Comparison of ENCODE assay signal across 1 cellular context in the genomic region with DNA sequence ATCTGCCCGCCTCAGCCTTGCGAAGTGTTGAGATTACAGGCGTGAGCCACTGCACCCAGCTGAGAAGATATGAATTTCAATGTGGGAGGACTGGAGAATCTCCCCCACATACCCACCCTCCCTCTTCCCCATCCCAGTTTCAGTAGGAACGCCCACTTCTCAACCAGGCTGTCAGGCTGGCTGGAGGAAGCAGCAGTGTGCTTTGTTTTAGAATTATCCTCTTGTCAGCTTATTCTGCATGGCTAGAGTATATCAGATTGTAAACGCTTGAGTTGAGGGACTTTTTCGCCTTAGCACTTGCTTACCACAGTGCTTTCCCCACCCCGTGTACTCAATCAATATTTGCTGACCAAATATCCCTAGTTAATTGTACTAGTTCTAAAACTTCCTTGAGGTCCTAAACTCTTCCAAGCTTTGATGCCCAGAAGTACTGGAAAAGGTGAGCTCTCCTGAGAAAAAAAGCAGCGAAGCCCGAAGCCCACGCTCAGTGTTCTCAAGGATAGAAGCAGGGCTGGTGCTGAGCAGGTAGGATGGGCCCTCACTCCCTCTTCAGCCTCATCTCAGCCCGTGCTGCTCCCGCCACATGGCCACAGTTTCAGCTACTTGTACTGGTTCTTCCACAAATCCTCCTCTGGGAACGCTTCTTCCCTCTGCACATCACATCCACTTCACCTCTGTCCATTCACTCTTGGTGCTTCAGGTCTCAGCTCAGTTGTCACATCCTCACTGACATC.
TF ChIP-seq lines count a peak whose summit lies in the region.

No MANE protein-coding gene starts in this region.

TF ChIP-seq in WTC11, 78 proteins besides CTCF, POLR2A, EP300 and RAD21 (continued from another document):
- TF ChIP-seq, protein P1, sequence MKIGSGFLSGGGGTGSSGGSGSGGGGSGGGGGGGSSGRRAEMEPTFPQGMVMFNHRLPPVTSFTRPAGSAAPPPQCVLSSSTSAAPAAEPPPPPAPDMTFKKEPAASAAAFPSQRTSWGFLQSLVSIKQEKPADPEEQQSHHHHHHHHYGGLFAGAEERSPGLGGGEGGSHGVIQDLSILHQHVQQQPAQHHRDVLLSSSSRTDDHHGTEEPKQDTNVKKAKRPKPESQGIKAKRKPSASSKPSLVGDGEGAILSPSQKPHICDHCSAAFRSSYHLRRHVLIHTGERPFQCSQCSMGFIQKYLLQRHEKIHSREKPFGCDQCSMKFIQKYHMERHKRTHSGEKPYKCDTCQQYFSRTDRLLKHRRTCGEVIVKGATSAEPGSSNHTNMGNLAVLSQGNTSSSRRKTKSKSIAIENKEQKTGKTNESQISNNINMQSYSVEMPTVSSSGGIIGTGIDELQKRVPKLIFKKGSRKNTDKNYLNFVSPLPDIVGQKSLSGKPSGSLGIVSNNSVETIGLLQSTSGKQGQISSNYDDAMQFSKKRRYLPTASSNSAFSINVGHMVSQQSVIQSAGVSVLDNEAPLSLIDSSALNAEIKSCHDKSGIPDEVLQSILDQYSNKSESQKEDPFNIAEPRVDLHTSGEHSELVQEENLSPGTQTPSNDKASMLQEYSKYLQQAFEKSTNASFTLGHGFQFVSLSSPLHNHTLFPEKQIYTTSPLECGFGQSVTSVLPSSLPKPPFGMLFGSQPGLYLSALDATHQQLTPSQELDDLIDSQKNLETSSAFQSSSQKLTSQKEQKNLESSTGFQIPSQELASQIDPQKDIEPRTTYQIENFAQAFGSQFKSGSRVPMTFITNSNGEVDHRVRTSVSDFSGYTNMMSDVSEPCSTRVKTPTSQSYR (CRISPR knock-in tag; IDR thresholded peaks at IDR 0.05), result no peak
- TF ChIP-seq JAZF1 (CRISPR knock-in tag; IDR thresholded peaks at IDR 0.05), result no peak
- TF ChIP-seq, protein P2, sequence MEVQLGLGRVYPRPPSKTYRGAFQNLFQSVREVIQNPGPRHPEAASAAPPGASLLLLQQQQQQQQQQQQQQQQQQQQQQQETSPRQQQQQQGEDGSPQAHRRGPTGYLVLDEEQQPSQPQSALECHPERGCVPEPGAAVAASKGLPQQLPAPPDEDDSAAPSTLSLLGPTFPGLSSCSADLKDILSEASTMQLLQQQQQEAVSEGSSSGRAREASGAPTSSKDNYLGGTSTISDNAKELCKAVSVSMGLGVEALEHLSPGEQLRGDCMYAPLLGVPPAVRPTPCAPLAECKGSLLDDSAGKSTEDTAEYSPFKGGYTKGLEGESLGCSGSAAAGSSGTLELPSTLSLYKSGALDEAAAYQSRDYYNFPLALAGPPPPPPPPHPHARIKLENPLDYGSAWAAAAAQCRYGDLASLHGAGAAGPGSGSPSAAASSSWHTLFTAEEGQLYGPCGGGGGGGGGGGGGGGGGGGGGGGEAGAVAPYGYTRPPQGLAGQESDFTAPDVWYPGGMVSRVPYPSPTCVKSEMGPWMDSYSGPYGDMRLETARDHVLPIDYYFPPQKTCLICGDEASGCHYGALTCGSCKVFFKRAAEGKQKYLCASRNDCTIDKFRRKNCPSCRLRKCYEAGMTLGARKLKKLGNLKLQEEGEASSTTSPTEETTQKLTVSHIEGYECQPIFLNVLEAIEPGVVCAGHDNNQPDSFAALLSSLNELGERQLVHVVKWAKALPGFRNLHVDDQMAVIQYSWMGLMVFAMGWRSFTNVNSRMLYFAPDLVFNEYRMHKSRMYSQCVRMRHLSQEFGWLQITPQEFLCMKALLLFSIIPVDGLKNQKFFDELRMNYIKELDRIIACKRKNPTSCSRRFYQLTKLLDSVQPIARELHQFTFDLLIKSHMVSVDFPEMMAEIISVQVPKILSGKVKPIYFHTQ (CRISPR knock-in tag; IDR thresholded peaks at IDR 0.05), result no peak
- TF ChIP-seq SOX15 (CRISPR knock-in tag; IDR thresholded peaks at IDR 0.05), result no peak
TF ChIP-seq in WTC11: peak in this region for 0.
